Comparison of ENCODE assay signal across 1 cellular context in genomic region chr9:129759804-129760502, GRCh38.
TF ChIP-seq lines count a peak whose summit lies in the region.

No MANE protein-coding gene starts in this region.

TF ChIP-seq in GM23338, 12 proteins besides CTCF, POLR2A, EP300 and RAD21 (continued from another document):
- TF ChIP-seq ZNF462 (CRISPR knock-in tag; IDR thresholded peaks at IDR 0.05) (no peak), POLR2AphosphoS5 (IDR thresholded peaks at IDR 0.05; ENCODE audit: low read depth) (no peak)
